In the genomic region with DNA sequence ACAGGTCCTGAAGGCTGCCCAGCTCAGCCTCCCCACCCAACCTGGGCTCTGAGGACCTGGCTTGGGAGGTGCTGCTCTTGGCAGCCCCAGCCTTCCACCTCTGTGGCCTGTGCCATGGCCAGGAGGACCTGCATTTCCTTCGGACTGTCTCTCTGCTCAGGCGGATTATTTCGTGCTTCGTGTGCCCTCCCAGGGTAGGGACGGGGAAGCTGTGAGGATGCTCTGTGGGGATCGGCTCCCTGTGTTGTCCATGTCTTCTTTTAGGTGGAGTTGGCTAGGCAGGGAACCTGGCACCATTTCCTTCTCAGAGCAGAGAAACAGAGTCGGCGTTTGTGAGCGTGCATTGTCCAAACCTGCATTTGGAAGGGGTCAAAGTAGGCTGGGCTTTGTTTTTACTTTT, we compare ENCODE assay signal across 22 cellular contexts. TPM values are rescaled to one million over a fixed set of nuclear protein-coding genes. Genes with fewer than 3 reads are reported as not detected.
DNase-seq lines count a peak whose midpoint lies in the region; ATAC-seq and TF ChIP-seq lines count a peak whose summit lies in the region.
"Had no signal": no experiment of that assay in that cellular context is flagged by ENCODE, and none has a peak within 500 bp of the region (broad histone marks: within the 10 kb centered on the region; RNA-seq: fewer than 3 reads in every experiment).

No MANE protein-coding gene starts in this region.

- no peak overlapping the region for H2AK5ac ChIP-seq in IMR-90 (ENCODE audit: low read depth, low read length)

- peaks cover 51 to 80% of the 10 kb centered on the region in 2 experiments for H3K79me1 ChIP-seq in IMR-90 (ENCODE audit: low read depth in 1 of 2, low read length in 2 of 2)

- no peak overlapping the region for H4K5ac ChIP-seq in IMR-90 (ENCODE audit: low read depth, low read length)

- CTCF ChIA-PET in activated naive CD4-positive, alpha-beta T cell treated with anti-CD3 and anti-CD28 coated beads for 36 hours (lab: Charles Lee) = interaction anchor here (2.1 kb wide), 1 partner anchor 37 kb away, joined by 6 read pairs; no protein-coding TSS in a partner anchor
- CTCF ChIA-PET in IMR-90 (lab: Yijun Ruan, JAX) = no interaction called here

- POLR2A ChIA-PET in IMR-90 (lab: Charles Lee; ENCODE audit: unreplicated experiment) = interaction anchor here (0.6 kb wide), 1 partner anchor 20 kb away, joined by 6 read pairs; no protein-coding TSS in a partner anchor

- no peak overlapping the region for H4K91ac ChIP-seq in IMR-90 (ENCODE audit: insufficient read depth, low read depth, low read length)

- peak overlapping the region; percentile 81 to 91 for H3K27ac Mint-ChIP-seq in activated naive CD4-positive, alpha-beta T cell treated with anti-CD3 and anti-CD28 coated beads, Interleukin-2, amount 50 U/mL, for 72 hours
- no peak overlapping the region for H3K27ac Mint-ChIP-seq in activated naive CD4-positive, alpha-beta T cell treated with anti-CD3 and anti-CD28 coated beads for 36 hours
- peak overlapping the region; percentile 49 for H3K27ac Mint-ChIP-seq in endodermal cell
- H3K27ac Mint-ChIP-seq: B cell, mesothelial cell of epicardium had no signal

- WGBS in IMR-90 (ENCODE audit: extremely low coverage in 2 of 2, insufficient read length in 1 of 2), 2 experiments = 92% methylated on average over 5 of the region's 9 CpGs; no CpG with 5 or more reads in 1 of the 2 experiments
- 93 to 95% methylated on average over 3 to 9 of the region's 9 CpGs for WGBS in endodermal cell (ENCODE audit: insufficient coverage in 1 of 2, insufficient read length in 1 of 2), 2 experiments
- 88 to 96% (median 93%) methylated on average over 9 of the region's 9 CpGs for WGBS in spleen, 5 donors
- whole genome bisulfite sequencing in sigmoid colon, 2 donors = 95 to 98% methylated on average over 9 of the region's 9 CpGs
- 88 to 93% methylated on average over 6 to 9 of the region's 9 CpGs for WGBS in upper lobe of left lung, 2 donors

- intact Hi-C loops in activated naive CD4-positive, alpha-beta T cell treated with anti-CD3 and anti-CD28 coated beads for 36 hours (cut with micrococcal nuclease) = no loop called here
- intact Hi-C loops in IMR-90 (cut with micrococcal nuclease) = no loop called here
- intact Hi-C loops in spleen (cut with DNase I; ENCODE audit: low total_unique reads) = no loop called here
- intact Hi-C loops in sigmoid colon (cut with DNase I) = no loop called here

- no peak overlapping the region for H3K4me2 ChIP-seq in IMR-90 (ENCODE audit: low read depth, low read length)
- H3K4me2 ChIP-seq: A549 had no signal

- H3K9ac ChIP-seq in IMR-90 (ENCODE audit: low read depth, low read length) (no peak overlapping the region), endodermal cell (ENCODE audit: extremely low read depth, low read length, poor library complexity, severe bottlenecking) (no peak overlapping the region)

- dilution Hi-C loops in IMR-90 (cut with HindIII; ENCODE audit: low sequenced_read_pairs, unreplicated experiment) = no loop called here

- H3K18ac ChIP-seq in IMR-90 (ENCODE audit: low read depth, low read length) = no peak overlapping the region

- H3K27me3 ChIP-seq in IMR-90 (ENCODE audit: control insufficient read depth, insufficient read depth, low read length) (no peaks in the 10 kb centered on the region), endodermal cell (ENCODE audit: control insufficient read depth, insufficient read depth, low read length, poor library complexity, severe bottlenecking) (no peaks in the 10 kb centered on the region), spleen (replicated peaks in 1 of 7) (no peaks in the 10 kb centered on the region), sigmoid colon (no peaks in the 10 kb centered on the region), upper lobe of left lung (no peaks in the 10 kb centered on the region)

- H2AFZ ChIP-seq in IMR-90 (replicated peaks; ENCODE audit: low read length, poor library complexity) = no peak overlapping the region

- no peak for DNase-seq in activated naive CD4-positive, alpha-beta T cell treated with anti-CD3 and anti-CD28 coated beads, Interleukin-2, amount 50 U/mL, for 72 hours (ENCODE audit: low spot score in 2 of 2)
- no peak for DNase-seq in activated naive CD4-positive, alpha-beta T cell treated with anti-CD3 and anti-CD28 coated beads for 36 hours
- DNase-seq in IMR-90 (no peak), endodermal cell (no peak), spleen (peak; percentile 47), sigmoid colon (no peak), RKO (ENCODE audit: low spot score) (no peak), upper lobe of left lung (no peak)
- DNase-seq: activated CD4-positive, alpha-beta T cell treated with anti-CD3 and anti-CD28 coated beads, Interleukin-2, amount 10 ng/mL, durations not matched to agents 24 days and 14 days; Calu3; EL; glutamatergic neuron; left colon; NCI-H1048; NCI-H187 treated with DMSO at 0.1 percent for 48 hours; SIG-M5 had no signal

- no peak overlapping the region for H2BK20ac ChIP-seq in IMR-90 (ENCODE audit: low read depth, low read length)

- no peak overlapping the region for H3K4me3 Mint-ChIP-seq in activated naive CD4-positive, alpha-beta T cell treated with anti-CD3 and anti-CD28 coated beads for 36 hours
- no peak overlapping the region for H3K4me3 Mint-ChIP-seq in endodermal cell
- H3K4me3 Mint-ChIP-seq: activated CD4-positive, alpha-beta T cell treated with anti-CD3 and anti-CD28 coated beads, Interleukin-2, amount 10 ng/mL, durations not matched to agents 24 days and 14 days; B cell; mesothelial cell of epicardium; nephron had no signal

- H3K4me1 Mint-ChIP-seq in activated naive CD4-positive, alpha-beta T cell treated with anti-CD3 and anti-CD28 coated beads for 36 hours (ENCODE audit: low read depth) = peaks cover 77% of the 10 kb centered on the region
- peaks cover 55% of the 10 kb centered on the region for H3K4me1 Mint-ChIP-seq in endodermal cell

- TF ChIP-seq CTCF in IMR-90 (conservative IDR thresholded peaks at IDR 0.05; ENCODE audit: low read depth, low read length) = no peak
- no peak for TF ChIP-seq CTCF in endodermal cell (conservative IDR thresholded peaks at IDR 0.05)
- TF ChIP-seq CTCF in spleen (IDR thresholded peaks at IDR 0.05 in 8 of 11, conservative IDR thresholded peaks at IDR 0.05 in 3 of 11) = no peak
- no peak for TF ChIP-seq CTCF in sigmoid colon (IDR thresholded peaks at IDR 0.05)
- TF ChIP-seq CTCF in upper lobe of left lung (IDR thresholded peaks at IDR 0.05) = no peak

- no peaks in the 10 kb centered on the region for H3K36me3 Mint-ChIP-seq in activated naive CD4-positive, alpha-beta T cell treated with anti-CD3 and anti-CD28 coated beads, Interleukin-2, amount 50 U/mL, for 72 hours
- peaks cover 2% of the 10 kb centered on the region for H3K36me3 Mint-ChIP-seq in activated naive CD4-positive, alpha-beta T cell treated with anti-CD3 and anti-CD28 coated beads for 36 hours (ENCODE audit: low read depth)
- H3K36me3 Mint-ChIP-seq in endodermal cell (ENCODE audit: low read depth) = peaks cover 19% of the 10 kb centered on the region
- H3K36me3 Mint-ChIP-seq: mesothelial cell of epicardium had no signal

- peak overlapping the region; percentile 53 for H3K4ac ChIP-seq in IMR-90 (ENCODE audit: low read depth, low read length)

- ATAC-seq in activated naive CD4-positive, alpha-beta T cell treated with anti-CD3 and anti-CD28 coated beads, Interleukin-2, amount 50 U/mL, for 72 hours = no peak
- no peak for ATAC-seq in IMR-90 (ENCODE audit: low read depth)
- ATAC-seq in upper lobe of left lung (ENCODE audit: low FRiP score in 2 of 2) = no peak
- ATAC-seq: A549, left colon had no signal

- no peak overlapping the region for H2AK9ac ChIP-seq in IMR-90 (replicated peaks; ENCODE audit: low read depth, low read length, poor library complexity)

- TF ChIP-seq EP300 in sigmoid colon (IDR thresholded peaks at IDR 0.05) = no peak
- no peak for TF ChIP-seq EP300 in upper lobe of left lung (IDR thresholded peaks at IDR 0.05)

- peaks cover 30% of the 10 kb centered on the region for H3K4me1 ChIP-seq in IMR-90 (ENCODE audit: control insufficient read depth, insufficient read depth, low read length)
- peaks cover 23% of the 10 kb centered on the region for H3K4me1 ChIP-seq in endodermal cell (ENCODE audit: control insufficient read depth, insufficient read depth, low read length)
- peaks cover 47 to 98% (median 72%) of the 10 kb centered on the region in 6 donors for H3K4me1 ChIP-seq in spleen
- H3K4me1 ChIP-seq in sigmoid colon = peaks cover 0 to 86% (median 68%) of the 10 kb centered on the region in 4 donors
- H3K4me1 ChIP-seq in upper lobe of left lung = peaks cover 51 to 65% (median 60%) of the 10 kb centered on the region in 4 donors

- H3K23ac ChIP-seq in IMR-90 (ENCODE audit: low read depth, low read length) = no peak overlapping the region

- no TSS peak for BruUV-seq in IMR-90 (replicated peaks; lab: Mats Ljungman, UMichigan)

- H3K27ac ChIP-seq in IMR-90 (ENCODE audit: insufficient read depth, low read length) = no peak overlapping the region
- H3K27ac ChIP-seq in endodermal cell (ENCODE audit: low read depth, low read length) = no peak overlapping the region
- H3K27ac ChIP-seq in spleen = peak overlapping the region in 7 of 8 donors; percentile 13 to 68 (median 35)
- peak overlapping the region in 1 of 4 donors; percentile 45 for H3K27ac ChIP-seq in sigmoid colon
- no peak overlapping the region for H3K27ac ChIP-seq in upper lobe of left lung
- H3K27ac ChIP-seq: A549, coronary artery had no signal

- H2BK120ac ChIP-seq in IMR-90 (ENCODE audit: low read depth, low read length) = no peak overlapping the region

- H4K20me1 ChIP-seq in IMR-90 (ENCODE audit: insufficient read depth, low read length) = peaks cover 35% of the 10 kb centered on the region

- TF ChIP-seq POLR2A in IMR-90 (IDR thresholded peaks at IDR 0.05; ENCODE audit: low read depth, low read length) = no peak
- TF ChIP-seq POLR2A in spleen (IDR thresholded peaks at IDR 0.05) = no peak
- no peak for TF ChIP-seq POLR2A in sigmoid colon (IDR thresholded peaks at IDR 0.05)
- TF ChIP-seq POLR2A in upper lobe of left lung (IDR thresholded peaks at IDR 0.05) = no peak

- no peak overlapping the region for H4K8ac ChIP-seq in IMR-90 (ENCODE audit: low read depth in 2 of 2, low read length in 2 of 2)

- no peak for TF ChIP-seq RAD21 in IMR-90 (IDR thresholded peaks at IDR 0.05; ENCODE audit: low read length)

- H3K9me1 ChIP-seq in IMR-90 (ENCODE audit: insufficient read depth, low read length) = peaks cover 49% of the 10 kb centered on the region

- H2BK5ac ChIP-seq in IMR-90 (ENCODE audit: low read depth, low read length, poor library complexity, severe bottlenecking) = no peak overlapping the region

- no peaks in the 10 kb centered on the region for H3K27me3 Mint-ChIP-seq in activated naive CD4-positive, alpha-beta T cell treated with anti-CD3 and anti-CD28 coated beads for 36 hours (ENCODE audit: low read depth)
- H3K27me3 Mint-ChIP-seq in endodermal cell (ENCODE audit: insufficient read depth) = no peaks in the 10 kb centered on the region
- H3K27me3 Mint-ChIP-seq: activated CD4-positive, alpha-beta T cell treated with anti-CD3 and anti-CD28 coated beads, Interleukin-2, amount 10 ng/mL, durations not matched to agents 24 days and 14 days had no signal

- H3K14ac ChIP-seq in IMR-90 (replicated peaks; ENCODE audit: low read depth, low read length) = no peak overlapping the region

- H3K9me3 ChIP-seq in IMR-90 (ENCODE audit: control insufficient read depth, insufficient read depth, low read length) (no peaks in the 10 kb centered on the region), endodermal cell (ENCODE audit: control insufficient read depth, low read length) (no peaks in the 10 kb centered on the region), spleen (no peaks in the 10 kb centered on the region), sigmoid colon (no peaks in the 10 kb centered on the region), upper lobe of left lung (no peaks in the 10 kb centered on the region)
- H3K9me3 ChIP-seq: A549, thoracic aorta had no signal

- in situ Hi-C loops in IMR-90 (cut with MboI; ENCODE audit: low sequenced_read_pairs) = no loop called here

- H3K36me3 ChIP-seq in IMR-90 (ENCODE audit: control insufficient read depth, insufficient read depth, low read length) (no peaks in the 10 kb centered on the region), endodermal cell (ENCODE audit: control insufficient read depth, insufficient read depth, low read length) (peaks cover 15% of the 10 kb centered on the region), spleen (peaks cover 0 to 6% (median 0%) of the 10 kb centered on the region in 6 donors), sigmoid colon (no peaks in the 10 kb centered on the region), upper lobe of left lung (no peaks in the 10 kb centered on the region)
- H3K36me3 ChIP-seq: thoracic aorta had no signal

- no peak overlapping the region for H2BK15ac ChIP-seq in IMR-90 (ENCODE audit: low read depth, low read length)

- no peak overlapping the region for H3K4me3 ChIP-seq in IMR-90 (ENCODE audit: insufficient read depth, low read depth, low read length)
- no peak overlapping the region for H3K4me3 ChIP-seq in endodermal cell (ENCODE audit: low read length)
- H3K4me3 ChIP-seq in spleen = no peak overlapping the region
- no peak overlapping the region for H3K4me3 ChIP-seq in sigmoid colon
- H3K4me3 ChIP-seq in upper lobe of left lung = no peak overlapping the region
- H3K4me3 ChIP-seq: A549, coronary artery, thoracic aorta had no signal

- H3K9me3 Mint-ChIP-seq in activated naive CD4-positive, alpha-beta T cell treated with anti-CD3 and anti-CD28 coated beads, Interleukin-2, amount 50 U/mL, for 72 hours = no peaks in the 10 kb centered on the region
- H3K9me3 Mint-ChIP-seq in activated naive CD4-positive, alpha-beta T cell treated with anti-CD3 and anti-CD28 coated beads for 36 hours = no peaks in the 10 kb centered on the region
- H3K9me3 Mint-ChIP-seq in endodermal cell = no peaks in the 10 kb centered on the region
- H3K9me3 Mint-ChIP-seq: activated CD4-positive, alpha-beta T cell treated with anti-CD3 and anti-CD28 coated beads, Interleukin-2, amount 10 ng/mL, durations not matched to agents 24 days and 14 days; mesothelial cell of epicardium; nephron had no signal

- no peak overlapping the region for H3K56ac ChIP-seq in IMR-90 (ENCODE audit: extremely low read depth, insufficient read depth, low read length)

RNA-seq across cellular contexts. Expression of a gene that starts 34.1 kb away (rescaled TPM):
- 10 to 100 TPM; 44.9 to 63.7 TPM for total RNA-seq in activated naive CD4-positive, alpha-beta T cell treated with anti-CD3 and anti-CD28 coated beads, Interleukin-2, amount 50 U/mL, for 72 hours
- 10 to 100 TPM; 62.3 to 63.3 TPM for total RNA-seq in activated naive CD4-positive, alpha-beta T cell treated with anti-CD3 and anti-CD28 coated beads for 36 hours
- total RNA-seq in IMR-90 (2012; rRNA removed) = 28.9 and 30.8 TPM in 2 replicates
- polyA plus RNA-seq in IMR-90 (2012; rRNA removed) = 43.0 and 44.6 TPM in 2 replicates
- polyA plus RNA-seq in IMR-90 (2012; cell fraction: cytosol; rRNA removed) = 30.9 and 40.0 TPM in 2 replicates
- polyA plus RNA-seq in IMR-90 (2012; cell fraction: nucleus; rRNA removed; ENCODE audit: low replicate concordance) = 36.1 and 42.1 TPM in 2 replicates
- total RNA-seq in endodermal cell = 100 to 1,000 TPM; 102 to 172 TPM
- 52.0 TPM for polyA plus RNA-seq in endodermal cell (2013, experiment 1 of 2)
- 54.4 TPM for polyA plus RNA-seq in endodermal cell (2013, experiment 2 of 2)
- total RNA-seq in spleen = 10 to 100 TPM; 39.3 to 64.8 (median 56.3) TPM
- 10 to 100 TPM; 15.2 to 21.9 (median 15.8) TPM for polyA plus RNA-seq in spleen
- 10 to 100 TPM; 13.2 to 39.9 (median 21.5) TPM for total RNA-seq in sigmoid colon
- 10 to 100 TPM; 10.8 to 25.9 (median 10.9) TPM for polyA plus RNA-seq in sigmoid colon
- total RNA-seq in upper lobe of left lung = 100 to 1,000 TPM in 1 of 6 donors, 10 to 100 TPM in 5; 47.1 to 105 (median 68.6) TPM

Comparison
In these comparisons a context has a peak if more than half of its experiments do, and no peak if none do; other contexts are left out.
1. H3K27ac ChIP-seq: peak in spleen (7 of 8); none in IMR-90 (single experiment), endodermal cell (single experiment) and upper lobe of left lung (0 of 4).